In genomic region chr1:198907423-198907746, GRCh38 we compare ENCODE assay signal across 13 cellular contexts.
DNase-seq lines count a peak whose midpoint lies in the region; ATAC-seq and TF ChIP-seq lines count a peak whose summit lies in the region.
"Had no signal": no experiment of that assay in that cellular context is flagged by ENCODE, and none has a peak within 500 bp of the region (broad histone marks: within the 10 kb centered on the region; RNA-seq: fewer than 3 reads in every experiment).

No MANE protein-coding gene starts in this region.

- H3K9me3 Mint-ChIP-seq in T-helper 1 cell treated with Interleukin-12 subunit alpha and Interleukin-12 subunit beta and Interleukin-4 antibody, amounts not matched to agents 30 μg/mL and 1 μg/mL, for 36 hours = no peaks in the 10 kb centered on the region
- H3K9me3 Mint-ChIP-seq in activated T-helper 17 cell treated with anti-CD3 and anti-CD28 coated beads, Interleukin-2, amount 50 U/mL, for 72 hours = peaks cover 5% of the 10 kb centered on the region
- H3K9me3 Mint-ChIP-seq in natural killer cell = peaks cover 2% of the 10 kb centered on the region in 2 donors

- intact Hi-C loops in natural killer cell (cut with micrococcal nuclease) = no loop called here

- peak overlapping the region; percentile 74 for H3K27ac Mint-ChIP-seq in T-helper 1 cell treated with Interleukin-12 subunit alpha and Interleukin-12 subunit beta and Interleukin-4 antibody, amounts not matched to agents 30 μg/mL and 1 μg/mL, for 36 hours
- H3K27ac Mint-ChIP-seq in activated T-helper 17 cell treated with anti-CD3 and anti-CD28 coated beads, Interleukin-2, amount 50 U/mL, for 72 hours = no peak overlapping the region
- peak overlapping the region; percentile 78 to 84 for H3K27ac Mint-ChIP-seq in natural killer cell

- H3K36me3 Mint-ChIP-seq in T-helper 1 cell treated with Interleukin-12 subunit alpha and Interleukin-12 subunit beta and Interleukin-4 antibody, amounts not matched to agents 30 μg/mL and 1 μg/mL, for 36 hours (ENCODE audit: low read depth) = peaks cover 42% of the 10 kb centered on the region
- no peaks in the 10 kb centered on the region for H3K36me3 Mint-ChIP-seq in activated T-helper 17 cell treated with anti-CD3 and anti-CD28 coated beads, Interleukin-2, amount 50 U/mL, for 72 hours (ENCODE audit: low read depth)
- no peaks in the 10 kb centered on the region for H3K36me3 Mint-ChIP-seq in natural killer cell

- ATAC-seq in GM21723 (IDR thresholded peaks at IDR 0.05; ENCODE audit: unreplicated experiment) = peak; percentile 19
- ATAC-seq in activated T-helper 17 cell treated with anti-CD3 and anti-CD28 coated beads, Interleukin-2, amount 50 U/mL, for 72 hours (replicated peaks) = no peak
- ATAC-seq in natural killer cell = peak; percentile 64 to 77 (median 70)

- no peak for DNase-seq in T-helper 1 cell
- DNase-seq in natural killer cell = no peak
- no peak for DNase-seq in HuH-7.5 (ENCODE audit: low spot score)
- no peak for DNase-seq in NCI-H510A treated with DMSO at 0.1 percent for 48 hours (lab: John Stamatoyannopoulos, UW)
- DNase-seq in HEK293T (ENCODE audit: extremely low spot score) = no peak
- DNase-seq: 8988T, GF-D8, NCI-H2107, Right ventricle myocardium superior, stomach had no signal

- H3K4me1 Mint-ChIP-seq in T-helper 1 cell treated with Interleukin-12 subunit alpha and Interleukin-12 subunit beta and Interleukin-4 antibody, amounts not matched to agents 30 μg/mL and 1 μg/mL, for 36 hours (ENCODE audit: low read depth) = peaks cover 59% of the 10 kb centered on the region
- H3K4me1 Mint-ChIP-seq in activated T-helper 17 cell treated with anti-CD3 and anti-CD28 coated beads, Interleukin-2, amount 50 U/mL, for 72 hours = peaks cover 5% of the 10 kb centered on the region
- peaks cover 70 to 71% of the 10 kb centered on the region in 2 donors for H3K4me1 Mint-ChIP-seq in natural killer cell

- peak; percentile 33 for TF ChIP-seq CTCF in natural killer cell (IDR thresholded peaks at IDR 0.05)

- H3K27me3 Mint-ChIP-seq in T-helper 1 cell treated with Interleukin-12 subunit alpha and Interleukin-12 subunit beta and Interleukin-4 antibody, amounts not matched to agents 30 μg/mL and 1 μg/mL, for 36 hours (ENCODE audit: low read depth) = no peaks in the 10 kb centered on the region
- H3K27me3 Mint-ChIP-seq in activated T-helper 17 cell treated with anti-CD3 and anti-CD28 coated beads, Interleukin-2, amount 50 U/mL, for 72 hours = no peaks in the 10 kb centered on the region
- no peaks in the 10 kb centered on the region for H3K27me3 Mint-ChIP-seq in natural killer cell (ENCODE audit: low read depth in 2 of 2)

- POLR2A ChIA-PET in HEK293T (lab: Yijun Ruan, JAX) = no interaction called here

- CTCF ChIA-PET in HEK293T (lab: Yijun Ruan, JAX) = no interaction called here

- H3K4me3 Mint-ChIP-seq in T-helper 1 cell treated with Interleukin-12 subunit alpha and Interleukin-12 subunit beta and Interleukin-4 antibody, amounts not matched to agents 30 μg/mL and 1 μg/mL, for 36 hours = peak overlapping the region; percentile 56
- peak overlapping the region; percentile 34 for H3K4me3 Mint-ChIP-seq in activated T-helper 17 cell treated with anti-CD3 and anti-CD28 coated beads, Interleukin-2, amount 50 U/mL, for 72 hours
- H3K4me3 Mint-ChIP-seq in natural killer cell = peak overlapping the region; percentile 51

TF ChIP-seq in HEK293T, 16 proteins besides CTCF, POLR2A, EP300 and RAD21:
- no peak for TF ChIP-seq CTBP1 (IDR thresholded peaks at IDR 0.05; ENCODE audit: borderline replicate concordance)
- no peak for TF ChIP-seq BHLHE40 (IDR thresholded peaks at IDR 0.05; ENCODE audit: borderline replicate concordance)
- TF ChIP-seq SP1 (IDR thresholded peaks at IDR 0.05) = no peak
- no peak for TF ChIP-seq SUZ12 (IDR thresholded peaks at IDR 0.05)
- TF ChIP-seq ARNT (IDR thresholded peaks at IDR 0.05) = no peak
- TF ChIP-seq FOXA1 (IDR thresholded peaks at IDR 0.05) = no peak
- no peak for TF ChIP-seq TARDBP (IDR thresholded peaks at IDR 0.05)
- no peak for TF ChIP-seq FOXM1 (IDR thresholded peaks at IDR 0.05; ENCODE audit: borderline replicate concordance)
- TF ChIP-seq L3MBTL2 (conservative IDR thresholded peaks at IDR 0.05) = no peak
- no peak for TF ChIP-seq ZNF384 (IDR thresholded peaks at IDR 0.05)
- no peak for TF ChIP-seq PKNOX1 (IDR thresholded peaks at IDR 0.05)
- no peak for TF ChIP-seq LEF1 (IDR thresholded peaks at IDR 0.05; ENCODE audit: borderline replicate concordance)
- no peak for TF ChIP-seq HDGF (IDR thresholded peaks at IDR 0.05; ENCODE audit: borderline replicate concordance)
- no peak for TF ChIP-seq ELF4 (IDR thresholded peaks at IDR 0.05)
- TF ChIP-seq NFRKB (IDR thresholded peaks at IDR 0.05) = no peak
- no peak for TF ChIP-seq FOXK2 (IDR thresholded peaks at IDR 0.05)
